2 cellular contexts compared by ENCODE assay signal in genomic region chr16:4262303-4262835, GRCh38.
TF ChIP-seq lines count a peak whose summit lies in the region.

No MANE protein-coding gene starts in this region.

TF ChIP-seq in A549, 52 proteins besides CTCF, POLR2A, EP300 and RAD21:
- TF ChIP-seq CHD2 (IDR thresholded peaks at IDR 0.05; ENCODE audit: low read length, partially characterized antibody) (no peak), E2F6 (IDR thresholded peaks at IDR 0.05; ENCODE audit: borderline replicate concordance, low read depth) (no peak), ZFP36 (IDR thresholded peaks at IDR 0.05; ENCODE audit: borderline replicate concordance, partially characterized antibody) (peak; percentile 85)

TF ChIP-seq in K562, 482 proteins besides CTCF, POLR2A, EP300 and RAD21:
- TF ChIP-seq ZFP36 (IDR thresholded peaks at IDR 0.05; ENCODE audit: low read depth, low read length, partially characterized antibody) (peak; percentile 76), RBM17 (IDR thresholded peaks at IDR 0.05; ENCODE audit: borderline replicate concordance, low read depth, low read length) (no peak), DPF2 (IDR thresholded peaks at IDR 0.05) (no peak)
